Comparison of ENCODE assay signal across 17 cellular contexts in genomic region chr4:72006576-72006975, GRCh38. TPM values are rescaled to one million over a fixed set of nuclear protein-coding genes. Genes with fewer than 3 reads are reported as not detected.
A peak's percentile ranks its signal among the peaks of the same experiment; 100 is the strongest.
DNase-seq lines count a peak whose midpoint lies in the region; ATAC-seq, FAIRE-seq and TF ChIP-seq lines count a peak whose summit lies in the region.
"Had no signal": no experiment of that assay in that cellular context is flagged by ENCODE, and none has a peak within 500 bp of the region (broad histone marks: within the 10 kb centered on the region; RNA-seq: fewer than 3 reads in every experiment).

No MANE protein-coding gene starts in this region.

- H3K79me2 ChIP-seq in endothelial cell of umbilical vein (ENCODE audit: control insufficient read depth, insufficient read depth, low read length), result no peaks in the 10 kb centered on the region

- intact Hi-C loops in endothelial cell of umbilical vein (cut with micrococcal nuclease) (loop anchor here (2.0 kb wide), 1 partner anchor 62 kb away; no protein-coding TSS in a partner anchor), body of pancreas (cut with DNase I) (no loop called here)

- FAIRE-seq in endothelial cell of umbilical vein (lab: Jason Lieb, UNC), result peak; percentile 60
- FAIRE-seq: GM19239, islet of Langerhans had no signal

- dilution Hi-C loops in endothelial cell of umbilical vein (cut with MboI; ENCODE audit: extremely low pct_ligation_motif_present, low sequenced_read_pairs), result no loop called here

- H3K4me2 ChIP-seq in endothelial cell of umbilical vein (ENCODE audit: insufficient read depth, low read length), result peak overlapping the region; percentile 22

- POLR2A ChIA-PET in endothelial cell of umbilical vein (lab: Charles Lee), result no interaction called here

- H3K27me3 ChIP-seq in endothelial cell of umbilical vein (ENCODE audit: control insufficient read depth in 2 of 2, insufficient read depth in 2 of 2, low read length in 2 of 2) (no peaks in the 10 kb centered on the region), body of pancreas (no peaks in the 10 kb centered on the region)
- H3K27me3 ChIP-seq: esophagus squamous epithelium had no signal

- H4K20me1 ChIP-seq in endothelial cell of umbilical vein (replicated peaks; ENCODE audit: control insufficient read depth, extremely low read depth, insufficient read depth, low read length), result no peaks in the 10 kb centered on the region

- H3K27ac ChIP-seq in endothelial cell of umbilical vein (ENCODE audit: insufficient read depth, low read depth, low read length) (peak overlapping the region; percentile 7), body of pancreas (no peak overlapping the region)
- H3K27ac ChIP-seq: esophagus squamous epithelium, psoas muscle, VCaP had no signal

- no peak overlapping the region for H2AFZ ChIP-seq in endothelial cell of umbilical vein (ENCODE audit: low read depth, low read length)

- no TSS peak for BruUV-seq in endothelial cell of umbilical vein (replicated peaks; lab: Mats Ljungman, UMichigan)

- H3K4me1 ChIP-seq in endothelial cell of umbilical vein (ENCODE audit: control insufficient read depth, extremely low read depth, insufficient read depth, low read length) (peaks cover 12% of the 10 kb centered on the region), body of pancreas (no peaks in the 10 kb centered on the region)
- H3K4me1 ChIP-seq: esophagus squamous epithelium, psoas muscle had no signal

- H3K4me3 ChIP-seq in endothelial cell of umbilical vein (replicated peaks in 1 of 3; ENCODE audit: insufficient read depth in 1 of 3, low read depth in 1 of 3, low read length in 3 of 3), result no peak overlapping the region
- H3K4me3 ChIP-seq in body of pancreas, result no peak overlapping the region
- H3K4me3 ChIP-seq: esophagus squamous epithelium, psoas muscle had no signal

- peak; percentile 88 for DNase-seq in ELR (ENCODE audit: low read depth)
- DNase-seq in RKO (ENCODE audit: low spot score), result peak; percentile 59
- DNase-seq in endothelial cell of umbilical vein (ENCODE audit: low read depth, low spot score), result peak; percentile 73
- peak; percentile 83 for DNase-seq in renal cortical epithelial cell (ENCODE audit: low read depth)
- no peak for DNase-seq in cerebellar nuclear complex (lab: John Stamatoyannopoulos, UW)
- DNase-seq in foreskin melanocyte, result no peak
- DNase-seq in hypothalamus (lab: John Stamatoyannopoulos, UW), result no peak
- no peak for DNase-seq in body of pancreas
- DNase-seq: activated naive CD4-positive, alpha-beta T cell treated with Interleukin-2 at 50 U/mL for 16 hours; esophagus squamous epithelium; NCI-H2081 treated with DMSO at 0.1 percent for 48 hours; psoas muscle; stimulated activated CD4-positive, alpha-beta T cell treated with anti-CD3 and anti-CD28 coated beads, Interleukin-4, amount 100 ng/mL, for 1 hour had no signal

- H3K9me1 ChIP-seq in endothelial cell of umbilical vein (replicated peaks; ENCODE audit: control insufficient read depth, extremely low read depth, insufficient read depth, low read length), result no peaks in the 10 kb centered on the region

- no peak for TF ChIP-seq POLR2A in endothelial cell of umbilical vein (IDR thresholded peaks at IDR 0.05; ENCODE audit: low read depth, low read length)
- TF ChIP-seq POLR2A in body of pancreas (IDR thresholded peaks at IDR 0.05), result no peak

- H3K9ac ChIP-seq in endothelial cell of umbilical vein (replicated peaks; ENCODE audit: extremely low read depth, insufficient read depth, low read length), result no peak overlapping the region

- 72 to 83% methylated on average over 2 of the region's 2 CpGs for WGBS in body of pancreas, 2 donors

- H3K9me3 ChIP-seq in endothelial cell of umbilical vein (replicated peaks; ENCODE audit: control insufficient read depth, insufficient read depth, low read length) (no peaks in the 10 kb centered on the region), body of pancreas (no peaks in the 10 kb centered on the region)
- H3K9me3 ChIP-seq: esophagus squamous epithelium, psoas muscle had no signal

- no peak for ATAC-seq in body of pancreas
- ATAC-seq: psoas muscle had no signal

- CTCF ChIA-PET in endothelial cell of umbilical vein (lab: Charles Lee), result interaction anchor here (1.3 to 1.5 kb wide), 2 partner anchors 9 to 10 kb away, joined by 3 to 4 read pairs; no protein-coding TSS in a partner anchor

- H3K36me3 ChIP-seq in endothelial cell of umbilical vein (ENCODE audit: control insufficient read depth in 2 of 2, extremely low read depth in 1 of 2, insufficient read depth in 2 of 2, low read length in 2 of 2) (no peaks in the 10 kb centered on the region), body of pancreas (replicated peaks in 1 of 2; ENCODE audit: insufficient read depth in 1 of 2, low read depth in 2 of 2) (no peaks in the 10 kb centered on the region)
- H3K36me3 ChIP-seq: esophagus squamous epithelium had no signal

- TF ChIP-seq CTCF in endothelial cell of umbilical vein (IDR thresholded peaks at IDR 0.05; ENCODE audit: extremely low read depth in 1 of 2, insufficient read depth in 1 of 2, low read depth in 1 of 2, low read length in 2 of 2) (no peak), body of pancreas (IDR thresholded peaks at IDR 0.05) (no peak)

TF ChIP-seq in endothelial cell of umbilical vein, 7 proteins besides CTCF, POLR2A, EP300 and RAD21:
- TF ChIP-seq GATA2 (IDR thresholded peaks at IDR 0.05; ENCODE audit: insufficient read depth, insufficient read length, low read depth, low read length) (peak; percentile 10), MYC (IDR thresholded peaks at IDR 0.05; ENCODE audit: low read depth, low read length) (no peak), JUN (IDR thresholded peaks at IDR 0.05; ENCODE audit: borderline replicate concordance, insufficient read depth, insufficient read length, low read depth) (peak; percentile 56), FOS (IDR thresholded peaks at IDR 0.05; ENCODE audit: borderline replicate concordance, insufficient read depth, low read length) (peak; percentile 81), POLR2AphosphoS5 (IDR thresholded peaks at IDR 0.05; ENCODE audit: insufficient read depth, low read depth, low read length) (no peak)
TF ChIP-seq in endothelial cell of umbilical vein: peak in this region for 3.

RNA-seq across cellular contexts. Expression of gene NPFFR2, which starts 25.2 kb away (rescaled TPM):
- 0.23 TPM in 1 of 2 replicates, not detected in the other for total RNA-seq in endothelial cell of umbilical vein
- 0.06 and 0.13 TPM in 2 replicates for polyA plus RNA-seq in endothelial cell of umbilical vein
- polyA plus RNA-seq in endothelial cell of umbilical vein (2011; cell fraction: cytosol; rRNA removed), result 0.08 and 0.14 TPM in 2 replicates
- 0.16 TPM in 1 of 2 replicates, not detected in the other for polyA plus RNA-seq in endothelial cell of umbilical vein (2011; cell fraction: nucleus; rRNA removed)
- polyA plus RNA-seq in endothelial cell of umbilical vein (2012), result not detected in 2 replicates
- polyA minus RNA-seq in endothelial cell of umbilical vein, result 0.51 and 0.80 TPM in 2 replicates
- polyA minus RNA-seq in endothelial cell of umbilical vein (2011; cell fraction: cytosol; rRNA and poly(A)+ RNA removed), result not detected
- not detected in 2 replicates for polyA minus RNA-seq in endothelial cell of umbilical vein (2011; cell fraction: nucleus; rRNA and poly(A)+ RNA removed)
- total RNA-seq in renal cortical epithelial cell, result 2.7 and 34.0 TPM in 2 replicates
- total RNA-seq in body of pancreas, result not detected
- total RNA-seq: esophagus squamous epithelium, psoas muscle had no signal
- polyA plus RNA-seq: CD14-positive monocyte, psoas muscle had no signal

Comparison
In these comparisons a context has a peak if more than half of its experiments do, and no peak if none do; other contexts are left out.
1. DNase-seq: peak in ELR (single experiment), RKO (single experiment), endothelial cell of umbilical vein (single experiment) and renal cortical epithelial cell (single experiment); none in cerebellar nuclear complex (0 of 2), foreskin melanocyte (single experiment), hypothalamus (0 of 51) and body of pancreas (0 of 4).